Comparison of ENCODE assay signal across 23 cellular contexts in the genomic region with DNA sequence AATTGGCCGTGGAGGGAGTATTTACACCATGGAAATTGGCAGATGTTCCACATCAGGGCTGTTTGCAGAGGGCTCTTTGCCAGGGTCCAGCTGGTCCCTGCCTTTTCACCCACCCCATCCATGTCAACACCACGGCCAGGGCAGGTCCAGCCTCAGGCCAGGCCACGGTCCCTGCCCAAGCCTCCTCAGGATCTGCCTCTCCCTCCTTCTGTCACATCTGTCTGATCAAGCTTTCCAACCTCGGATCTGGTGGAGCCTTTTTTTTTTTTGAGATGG.
"Had no signal": no experiment of that assay in that cellular context is flagged by ENCODE, and none has a peak within 500 bp of the region (broad histone marks: within the 10 kb centered on the region; RNA-seq: fewer than 3 reads in every experiment).

No MANE protein-coding gene starts in this region.

- DNase-seq: activated CD4-positive, alpha-beta T cell treated with anti-CD3 and anti-CD28 coated beads for 36 hours; activated CD4-positive, alpha-beta T cell treated with anti-CD3 and anti-CD28 coated beads, Interleukin-2, amount 50 U/mL, for 4 hours; activated CD4-positive, CD25-positive, alpha-beta regulatory T cell; activated naive CD4-positive, alpha-beta T cell treated with Interleukin-2 at 50 U/mL for 16 hours; activated T-cell treated with anti-CD3 and anti-CD28 coated beads for 4 hours; activated T-cell treated with anti-CD3 and anti-CD28 coated beads, Interleukin-2, amount 50 U/mL, for 72 hours; anterior cingulate cortex; dermis blood vessel endothelial cell; effector CD8-positive, alpha-beta T cell; esophagus squamous epithelium; foreskin keratinocyte; natural killer cell; posterior cingulate gyrus; sigmoid colon; small intestine; stimulated activated CD4-positive, alpha-beta T cell treated with anti-CD3 and anti-CD28 coated beads, Interleukin-1b, Interleukin-23, amount 100 ng/mL, for 48 hours; stimulated activated CD4-positive, alpha-beta T cell treated with anti-CD3 and anti-CD28 coated beads, Interleukin-4, amount 100 ng/mL, for 4 hours; stimulated activated CD8-positive, alpha-beta memory T cell treated with anti-CD3 and anti-CD28 coated beads, Interleukin-4, amount 100 ng/mL, for 48 hours; stimulated activated naive CD8-positive, alpha-beta T cell treated with anti-CD3 and anti-CD28 coated beads, Interleukin-15, amount 100 ng/mL, for 72 hours; T-helper 1 cell; thyroid gland; upper lobe of left lung had no signal

- H3K36me3 ChIP-seq: esophagus squamous epithelium, sigmoid colon, thyroid gland, upper lobe of left lung had no signal

- H3K4me3 ChIP-seq: esophagus squamous epithelium, sigmoid colon, thyroid gland, upper lobe of left lung had no signal

- H3K4me1 ChIP-seq: esophagus squamous epithelium, foreskin keratinocyte, upper lobe of left lung had no signal

- H3K27ac ChIP-seq: epithelial cell of prostate, esophagus squamous epithelium, foreskin keratinocyte, sigmoid colon, thyroid gland, upper lobe of left lung had no signal

- H3K9me3 ChIP-seq: esophagus squamous epithelium, sigmoid colon, thyroid gland, upper lobe of left lung had no signal

- H3K27me3 ChIP-seq: thyroid gland, upper lobe of left lung had no signal
